11 cellular contexts compared by ENCODE assay signal in genomic region chr3:31462050-31462569, GRCh38.
DNase-seq lines count a peak whose midpoint lies in the region; ATAC-seq, FAIRE-seq and TF ChIP-seq lines count a peak whose summit lies in the region.
"Had no signal": no experiment of that assay in that cellular context is flagged by ENCODE, and none has a peak within 500 bp of the region (broad histone marks: within the 10 kb centered on the region; RNA-seq: fewer than 3 reads in every experiment).

No MANE protein-coding gene starts in this region.

- TF ChIP-seq POLR2A in GM12878 (IDR thresholded peaks at IDR 0.05; ENCODE audit: low read depth, low read length) = no peak

- H3K36me3 ChIP-seq in OCI-LY1 (ENCODE audit: insufficient read depth, low read length) (no peaks in the 10 kb centered on the region), GM12878 (ENCODE audit: control insufficient read depth in 2 of 2, insufficient read depth in 2 of 2, low read length in 1 of 2) (no peaks in the 10 kb centered on the region)

- H3K9me3 ChIP-seq in OCI-LY1 (ENCODE audit: low read length) (no peaks in the 10 kb centered on the region), GM12878 (replicated peaks; ENCODE audit: control insufficient read depth, insufficient read depth, low read length) (no peaks in the 10 kb centered on the region; the same call in 2 of the 3 replicates)

- RAD21 ChIA-PET in GM12878 (lab: Charles Lee; ENCODE audit: unreplicated experiment) = interaction anchor here (0.5 to 5.9 kb wide), 18 partner anchors 10 to 243 kb away, joined by 3 to 46 read pairs (median 4); partner anchors contain the start of gene STT3B

- DNase-seq in DMS 273 (lab: John Stamatoyannopoulos, UW; ENCODE audit: unreplicated experiment) = peak; percentile 9
- no peak for DNase-seq in DMS 273 treated with DMSO at 0.1 percent for 48 hours (lab: John Stamatoyannopoulos, UW)
- DNase-seq in GM12878 (ENCODE audit: low read depth, low spot score) = peak; percentile 64
- DNase-seq in NCI-H2196 (lab: John Stamatoyannopoulos, UW; ENCODE audit: unreplicated experiment) = no peak
- no peak for DNase-seq in AG08395 (ENCODE audit: low spot score)

- no peaks in the 10 kb centered on the region for H3K9me2 ChIP-seq in OCI-LY1 (ENCODE audit: low read depth, low read length)

- H3K4me2 ChIP-seq in OCI-LY1 (ENCODE audit: low read length) (peak overlapping the region; percentile 52), GM12878 (ENCODE audit: control insufficient read depth, insufficient read depth) (peak overlapping the region; percentile 45)

- 19% methylated on average over 4 of the region's 4 CpGs for WGBS in GM12878 (ENCODE audit: insufficient coverage, insufficient replicate concordance, low lambda C conversion rate, missing lambda C conversion rate)

- H3K79me2 ChIP-seq in OCI-LY1 (ENCODE audit: insufficient read depth, low read length) (no peaks in the 10 kb centered on the region), GM12878 (ENCODE audit: control insufficient read depth, insufficient read depth, low read length) (no peaks in the 10 kb centered on the region)

- TF ChIP-seq EP300 in GM12878 (IDR thresholded peaks at IDR 0.05; ENCODE audit: borderline replicate concordance in 1 of 2, control insufficient read depth in 1 of 2, low read depth in 2 of 2, low read length in 2 of 2) = 0 out of 4 replicates have a peak, but pooled peaks have one; percentile 23 to 33

- no TSS peak for BruUV-seq in GM12878 (replicated peaks; lab: Mats Ljungman, UMichigan)

- peak; percentile 83 for FAIRE-seq in GM12878 (lab: Jason Lieb, UNC)
- FAIRE-seq: islet of Langerhans had no signal

- peak overlapping the region; percentile 21; the same call in 1 of the 2 replicates for H3K9ac ChIP-seq in OCI-LY1 (ENCODE audit: low read length)
- no peak overlapping the region for H3K9ac ChIP-seq in GM12878 (ENCODE audit: control insufficient read depth, insufficient read depth, low read length)

- no peak overlapping the region for H3K4me3 Mint-ChIP-seq in stimulated activated memory B cell treated with anti-CD40 and anti-IgM and Interleukin-4, amounts not matched to agents 10 μg/mL and 1 μg/mL and 100 μg/mL, for 72 hours

- peak; percentile 35 for TF ChIP-seq RAD21 in GM12878 (IDR thresholded peaks at IDR 0.05; ENCODE audit: insufficient read depth, low read depth, low read length)

- H2AFZ ChIP-seq in OCI-LY1 (ENCODE audit: low read length) (no peak overlapping the region), GM12878 (ENCODE audit: control insufficient read depth, low read depth, low read length) (peak overlapping the region; percentile 83)

- H3K36me3 Mint-ChIP-seq in stimulated activated memory B cell treated with anti-CD40 and anti-IgM and Interleukin-4, amounts not matched to agents 10 μg/mL and 1 μg/mL and 100 μg/mL, for 72 hours = no peaks in the 10 kb centered on the region

- intact Hi-C loops in GM12878 (cut with micrococcal nuclease; ENCODE audit: unreplicated experiment) = loop anchor here (5.0 kb wide), 1 partner anchor 70 kb away; the partner anchor contains the start of gene STT3B

- H3K4me3 ChIP-seq in OCI-LY1 (ENCODE audit: low read depth, low read length, poor library complexity, severe bottlenecking) = peak overlapping the region; percentile 16
- H3K4me3 ChIP-seq in GM12878 = peak overlapping the region; percentile 7; the same call in 1 of the 2 replicates
- H3K4me3 ChIP-seq: SK-N-MC had no signal

- CTCF ChIA-PET in GM12878 (lab: Yijun Ruan, JAX) = interaction anchor here (0.5 to 2.3 kb wide), 10 partner anchors 8 to 229 kb away, joined by 3 to 7 read pairs (median 4); no protein-coding TSS in a partner anchor

- no peaks in the 10 kb centered on the region for H3K9me3 Mint-ChIP-seq in stimulated activated memory B cell treated with anti-CD40 and anti-IgM and Interleukin-4, amounts not matched to agents 10 μg/mL and 1 μg/mL and 100 μg/mL, for 72 hours

- no peaks in the 10 kb centered on the region for H3K27me3 ChIP-seq in OCI-LY1 (ENCODE audit: insufficient read depth, low read length)
- no peaks in the 10 kb centered on the region for H3K27me3 ChIP-seq in GM12878 (replicated peaks in 1 of 2; ENCODE audit: control insufficient read depth in 2 of 2, insufficient read depth in 2 of 2, low read length in 1 of 2)

- H3K27ac Mint-ChIP-seq in stimulated activated memory B cell treated with anti-CD40 and anti-IgM and Interleukin-4, amounts not matched to agents 10 μg/mL and 1 μg/mL and 100 μg/mL, for 72 hours = peak overlapping the region; percentile 85

- H3F3A ChIP-seq in OCI-LY1 (ENCODE audit: insufficient read depth, low read length) = no peaks in the 10 kb centered on the region

- peak; percentile 63 for ATAC-seq in HG02943 (IDR thresholded peaks at IDR 0.05; ENCODE audit: low read depth, unreplicated experiment)
- peak; percentile 97 for ATAC-seq in GM12878
- peak; percentile 87 for ATAC-seq in stimulated activated memory B cell treated with anti-CD40 and anti-IgM and Interleukin-4, amounts not matched to agents 10 μg/mL and 1 μg/mL and 100 μg/mL, for 72 hours

- TF ChIP-seq CTCF in OCI-LY1 (IDR thresholded peaks at IDR 0.05; ENCODE audit: low read length) (peak; percentile 36; the same call in 1 of the 2 replicates), GM12878 (IDR thresholded peaks at IDR 0.05 in 2 of 3, conservative IDR thresholded peaks at IDR 0.05 in 1 of 3; ENCODE audit: control insufficient read depth in 2 of 3, extremely low read depth in 1 of 3, insufficient read depth in 1 of 3, low read depth in 3 of 3, low read length in 3 of 3) (peak; percentile 4 to 40 (median 37); a peak in 3 of 6 replicates)

- H3K27me3 Mint-ChIP-seq in stimulated activated memory B cell treated with anti-CD40 and anti-IgM and Interleukin-4, amounts not matched to agents 10 μg/mL and 1 μg/mL and 100 μg/mL, for 72 hours = no peaks in the 10 kb centered on the region

- SMC1A ChIA-PET in GM12878 (lab: Charles Lee; ENCODE audit: uncharacterized antibody, unreplicated experiment) = interaction anchor here (0.7 to 4.3 kb wide), 35 partner anchors 8 to 288 kb away, joined by 3 to 35 read pairs (median 4); partner anchors contain the start of gene STT3B

- peaks cover 21% of the 10 kb centered on the region for H3K4me1 ChIP-seq in OCI-LY1 (ENCODE audit: insufficient read depth, low read length, severe bottlenecking)
- H3K4me1 ChIP-seq in GM12878 (ENCODE audit: control insufficient read depth, insufficient read depth, low read length) = peaks cover 13% of the 10 kb centered on the region

- H4K20me1 ChIP-seq in OCI-LY1 (ENCODE audit: insufficient read depth, low read length) = no peaks in the 10 kb centered on the region
- H4K20me1 ChIP-seq in GM12878 (ENCODE audit: control insufficient read depth, insufficient read depth) = no peaks in the 10 kb centered on the region

- H3K27ac ChIP-seq in OCI-LY1 (ENCODE audit: low read depth, low read length, poor library complexity, severe bottlenecking) = peak overlapping the region; percentile 48
- H3K27ac ChIP-seq in GM12878 (ENCODE audit: control insufficient read depth, insufficient read depth) = peak overlapping the region; percentile 9
- H3K27ac ChIP-seq: 22Rv1, SK-N-MC had no signal

- H3K4me1 Mint-ChIP-seq in stimulated activated memory B cell treated with anti-CD40 and anti-IgM and Interleukin-4, amounts not matched to agents 10 μg/mL and 1 μg/mL and 100 μg/mL, for 72 hours = peaks cover 15% of the 10 kb centered on the region

- POLR2A ChIA-PET in GM12878 (lab: Charles Lee) = interaction anchor here (0.6 to 2.4 kb wide), 6 partner anchors 40 to 214 kb away, joined by 3 to 14 read pairs (median 4); partner anchors contain the start of gene STT3B

- in situ Hi-C loops in GM12878 (cut with MboI) = no loop called here

TF ChIP-seq in GM12878, 131 proteins besides CTCF, POLR2A, EP300 and RAD21 (continues in another document):
- TF ChIP-seq EGR1 (IDR thresholded peaks at IDR 0.05; ENCODE audit: borderline replicate concordance in 1 of 2, low read depth in 2 of 2, low read length in 2 of 2) = no peak
- no peak for TF ChIP-seq NFXL1 (IDR thresholded peaks at IDR 0.05; ENCODE audit: borderline replicate concordance)
- no peak for TF ChIP-seq CEBPZ (IDR thresholded peaks at IDR 0.05; ENCODE audit: low read depth, low read length)
- TF ChIP-seq ZNF217 (IDR thresholded peaks at IDR 0.05) = no peak
- no peak for TF ChIP-seq MXI1 (IDR thresholded peaks at IDR 0.05; ENCODE audit: low read depth, low read length)
- TF ChIP-seq IRF3 (IDR thresholded peaks at IDR 0.05) = no peak
- no peak for TF ChIP-seq NFYA (IDR thresholded peaks at IDR 0.05; ENCODE audit: borderline replicate concordance, low read depth, low read length)
- TF ChIP-seq RBBP5 (conservative IDR thresholded peaks at IDR 0.05) = no peak
- no peak for TF ChIP-seq CREM (IDR thresholded peaks at IDR 0.05; ENCODE audit: low read depth)

Comparison
In these comparisons a context has a peak if more than half of its experiments do, and no peak if none do; other contexts are left out.
1. DNase-seq: peak in DMS 273 (single experiment) and GM12878 (single experiment); none in DMS 273 treated with DMSO at 0.1 percent for 48 hours (single experiment), NCI-H2196 (single experiment) and AG08395 (single experiment).
2. Peak in every context shown above with its lines, with median percentiles within 50 percentile points of each other: ATAC-seq.